In the genomic region with DNA sequence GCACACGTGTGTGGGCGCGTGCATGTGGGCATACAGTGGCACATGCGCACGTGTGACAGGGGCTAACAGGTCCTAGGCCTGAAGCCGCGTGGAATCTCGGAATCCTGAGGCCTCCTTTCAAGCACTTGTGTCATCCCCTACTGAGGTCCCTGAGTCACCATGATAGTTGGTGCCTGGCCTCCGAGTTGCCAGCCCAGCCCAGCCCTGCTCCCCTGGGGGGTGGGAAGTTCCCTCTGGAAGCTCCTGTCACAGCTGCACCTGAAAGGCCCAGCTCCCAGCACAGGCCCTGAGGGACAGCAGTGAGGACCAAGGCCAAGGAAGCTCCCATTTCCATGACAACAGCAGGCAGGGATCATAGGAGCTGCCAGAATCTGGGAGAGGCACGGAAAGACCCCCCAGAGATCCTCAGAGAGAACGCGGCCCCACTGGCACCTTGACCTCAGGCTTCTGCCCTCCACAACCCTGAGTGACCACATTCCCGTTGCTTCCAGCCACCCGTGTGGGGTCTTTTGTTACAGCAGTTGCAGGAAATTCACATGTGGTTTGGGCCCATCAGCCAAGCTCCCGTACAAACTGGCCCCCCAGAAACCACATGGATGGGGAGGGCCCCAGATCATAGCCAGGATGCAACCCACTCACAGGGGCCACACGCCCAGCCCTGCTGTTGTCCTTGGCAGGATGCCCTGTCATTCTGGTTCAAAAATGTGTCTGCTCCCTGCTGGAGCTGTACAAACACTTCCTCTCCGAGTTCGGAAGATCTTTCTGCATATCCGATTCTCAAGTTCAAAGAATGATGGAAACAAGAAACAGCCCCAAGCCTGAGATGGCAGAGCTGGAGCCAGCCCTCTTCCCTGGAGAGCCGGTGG, we compare ENCODE assay signal across 14 cellular contexts. TPM values are rescaled to one million over a fixed set of nuclear protein-coding genes. Genes with fewer than 3 reads are reported as not detected.
DNase-seq lines count a peak whose midpoint lies in the region; ATAC-seq and TF ChIP-seq lines count a peak whose summit lies in the region.
"Had no signal": no experiment of that assay in that cellular context is flagged by ENCODE, and none has a peak within 500 bp of the region (broad histone marks: within the 10 kb centered on the region; RNA-seq: fewer than 3 reads in every experiment).

No MANE protein-coding gene starts in this region.

- no peak overlapping the region for H3K4me3 Mint-ChIP-seq in type B pancreatic cell
- H3K4me3 Mint-ChIP-seq: activated T-cell treated with anti-CD3 and anti-CD28 coated beads, Interleukin-2, amount 50 U/mL, for 72 hours had no signal

- intact Hi-C loops in heart right ventricle (cut with DNase I) (no loop called here), cardiac septum (cut with DNase I) (no loop called here), vagina (cut with DNase I) (no loop called here), OCI-LY7 (cut with micrococcal nuclease; ENCODE audit: unreplicated experiment) (no loop called here)

- peaks cover under 1% of the 10 kb centered on the region for H3K27me3 Mint-ChIP-seq in type B pancreatic cell

- 48 to 50% methylated on average over 20 of the region's 20 CpGs for WGBS in heart right ventricle, 2 donors

- H3K27ac ChIP-seq in heart right ventricle (no peak overlapping the region), VCaP (peak overlapping the region; percentile 45; the same call in 1 of the 2 replicates), vagina (peak overlapping the region; percentile 7), OCI-LY7 (ENCODE audit: low read depth, low read length, poor library complexity, severe bottlenecking) (no peak overlapping the region)
- H3K27ac ChIP-seq: foreskin keratinocyte, lower lobe of right lung, RWPE1 had no signal

- H3K36me3 Mint-ChIP-seq in type B pancreatic cell = no peaks in the 10 kb centered on the region

- DNase-seq in heart right ventricle = peak in 1 of 2 donors; percentile 45
- no peak for DNase-seq in cardiac septum (ENCODE audit: low spot score)
- DNase-seq in iris pigment epithelial cell (ENCODE audit: low read depth) = peak; percentile 18
- DNase-seq in vagina (ENCODE audit: extremely low spot score in 2 of 2) = no peak
- no peak for DNase-seq in OCI-LY7 (ENCODE audit: low spot score)
- DNase-seq in type B pancreatic cell (ENCODE audit: extremely low spot score, unreplicated experiment) = no peak
- DNase-seq: activated T-cell treated with anti-CD3 and anti-CD28 coated beads, Interleukin-2, amount 50 U/mL, for 72 hours; foreskin keratinocyte; lower lobe of right lung; WERI-Rb-1 had no signal

- no peaks in the 10 kb centered on the region for H3K79me2 ChIP-seq in OCI-LY7 (ENCODE audit: insufficient read depth, low read depth, low read length)

- peaks cover 0 to 42% (median 21%) of the 10 kb centered on the region in 7 donors for H3K27me3 ChIP-seq in heart right ventricle
- H3K27me3 ChIP-seq in vagina = no peaks in the 10 kb centered on the region

- ATAC-seq in heart right ventricle (peak; percentile 12 to 75 (median 37)), HG02885 (IDR thresholded peaks at IDR 0.05; ENCODE audit: poor library complexity, unreplicated experiment) (no peak)
- ATAC-seq: activated T-cell treated with anti-CD3 and anti-CD28 coated beads, Interleukin-2, amount 50 U/mL, for 72 hours; foreskin keratinocyte had no signal

- no TSS peak for BruUV-seq in OCI-LY7 (replicated peaks; lab: Mats Ljungman, UMichigan)

- TF ChIP-seq POLR2A in vagina (IDR thresholded peaks at IDR 0.05) = no peak

- TF ChIP-seq CTCF in heart right ventricle (IDR thresholded peaks at IDR 0.05) (no peak), VCaP (conservative IDR thresholded peaks at IDR 0.05) (no peak), vagina (IDR thresholded peaks at IDR 0.05) (no peak), OCI-LY7 (conservative IDR thresholded peaks at IDR 0.05; ENCODE audit: low read length) (no peak), type B pancreatic cell (conservative IDR thresholded peaks at IDR 0.05) (no peak)

- CTCF ChIA-PET in OCI-LY7 (lab: Charles Lee; ENCODE audit: unreplicated experiment) = no interaction called here

- H3K9me3 Mint-ChIP-seq in type B pancreatic cell = no peaks in the 10 kb centered on the region
- H3K9me3 Mint-ChIP-seq: activated T-cell treated with anti-CD3 and anti-CD28 coated beads, Interleukin-2, amount 50 U/mL, for 72 hours had no signal

- no peaks in the 10 kb centered on the region for H3K9me2 ChIP-seq in OCI-LY7 (ENCODE audit: insufficient read depth, low read length)

- H3K9me3 ChIP-seq in heart right ventricle = no peaks in the 10 kb centered on the region
- H3K9me3 ChIP-seq in vagina = no peaks in the 10 kb centered on the region
- H3K9me3 ChIP-seq in OCI-LY7 (ENCODE audit: low read length) = no peaks in the 10 kb centered on the region
- H3K9me3 ChIP-seq: lower lobe of right lung had no signal

- peaks cover 17% of the 10 kb centered on the region for H3K4me1 Mint-ChIP-seq in type B pancreatic cell (ENCODE audit: unreplicated experiment)

- no peaks in the 10 kb centered on the region for H3K36me3 ChIP-seq in heart right ventricle
- H3K36me3 ChIP-seq in vagina = no peaks in the 10 kb centered on the region
- no peaks in the 10 kb centered on the region for H3K36me3 ChIP-seq in OCI-LY7 (ENCODE audit: insufficient read depth, low read length)
- H3K36me3 ChIP-seq: lower lobe of right lung, WERI-Rb-1 had no signal

- H4K20me1 ChIP-seq in OCI-LY7 (ENCODE audit: insufficient read depth, low read length) = no peaks in the 10 kb centered on the region

- POLR2A ChIA-PET in OCI-LY7 (lab: Charles Lee) = no interaction called here

- H3K27ac Mint-ChIP-seq in type B pancreatic cell = no peak overlapping the region
- H3K27ac Mint-ChIP-seq: activated T-cell treated with anti-CD3 and anti-CD28 coated beads, Interleukin-2, amount 50 U/mL, for 72 hours had no signal

- H3K4me2 ChIP-seq in OCI-LY7 (ENCODE audit: low read length) = no peak overlapping the region

- peaks cover 7 to 30% (median 24%) of the 10 kb centered on the region in 9 donors for H3K4me1 ChIP-seq in heart right ventricle
- peaks cover 32% of the 10 kb centered on the region for H3K4me1 ChIP-seq in vagina
- H3K4me1 ChIP-seq in OCI-LY7 (ENCODE audit: insufficient read depth, low read length, poor library complexity, severe bottlenecking) = no peaks in the 10 kb centered on the region
- H3K4me1 ChIP-seq: foreskin keratinocyte had no signal

- no peak overlapping the region for H2AFZ ChIP-seq in OCI-LY7 (ENCODE audit: low read length)

- H3K4me3 ChIP-seq in heart right ventricle (no peak overlapping the region), vagina (no peak overlapping the region), OCI-LY7 (ENCODE audit: low read depth, low read length, poor library complexity, severe bottlenecking) (no peak overlapping the region)
- H3K4me3 ChIP-seq: lower lobe of right lung had no signal

RNA-seq across cellular contexts. Expression of a gene that starts 35.2 kb away (rescaled TPM):
- total RNA-seq in heart right ventricle = not detected
- not detected for polyA plus RNA-seq in heart right ventricle
- not detected for total RNA-seq in cardiac septum
- total RNA-seq in vagina = not detected
- 0.28 and 0.93 TPM in 2 replicates for total RNA-seq in OCI-LY7 (2014; rRNA removed; shearing (Covaris generic))
- total RNA-seq in OCI-LY7 (2022) = 0.42 and 0.53 TPM in 2 replicates
- 5.3 and 20.5 TPM in 2 replicates for total RNA-seq in type B pancreatic cell (ENCODE audit: low replicate concordance)
- total RNA-seq: activated T-cell treated with anti-CD3 and anti-CD28 coated beads, Interleukin-2, amount 50 U/mL, for 72 hours; bronchial epithelial cell; foreskin keratinocyte had no signal
- polyA plus RNA-seq: foreskin keratinocyte had no signal

Comparison
In these comparisons a context has a peak if more than half of its experiments do, and no peak if none do; other contexts are left out.
1. H3K27ac ChIP-seq: peak in VCaP (single experiment) and vagina (single experiment); none in heart right ventricle (0 of 10) and OCI-LY7 (single experiment).